In the genomic region with DNA sequence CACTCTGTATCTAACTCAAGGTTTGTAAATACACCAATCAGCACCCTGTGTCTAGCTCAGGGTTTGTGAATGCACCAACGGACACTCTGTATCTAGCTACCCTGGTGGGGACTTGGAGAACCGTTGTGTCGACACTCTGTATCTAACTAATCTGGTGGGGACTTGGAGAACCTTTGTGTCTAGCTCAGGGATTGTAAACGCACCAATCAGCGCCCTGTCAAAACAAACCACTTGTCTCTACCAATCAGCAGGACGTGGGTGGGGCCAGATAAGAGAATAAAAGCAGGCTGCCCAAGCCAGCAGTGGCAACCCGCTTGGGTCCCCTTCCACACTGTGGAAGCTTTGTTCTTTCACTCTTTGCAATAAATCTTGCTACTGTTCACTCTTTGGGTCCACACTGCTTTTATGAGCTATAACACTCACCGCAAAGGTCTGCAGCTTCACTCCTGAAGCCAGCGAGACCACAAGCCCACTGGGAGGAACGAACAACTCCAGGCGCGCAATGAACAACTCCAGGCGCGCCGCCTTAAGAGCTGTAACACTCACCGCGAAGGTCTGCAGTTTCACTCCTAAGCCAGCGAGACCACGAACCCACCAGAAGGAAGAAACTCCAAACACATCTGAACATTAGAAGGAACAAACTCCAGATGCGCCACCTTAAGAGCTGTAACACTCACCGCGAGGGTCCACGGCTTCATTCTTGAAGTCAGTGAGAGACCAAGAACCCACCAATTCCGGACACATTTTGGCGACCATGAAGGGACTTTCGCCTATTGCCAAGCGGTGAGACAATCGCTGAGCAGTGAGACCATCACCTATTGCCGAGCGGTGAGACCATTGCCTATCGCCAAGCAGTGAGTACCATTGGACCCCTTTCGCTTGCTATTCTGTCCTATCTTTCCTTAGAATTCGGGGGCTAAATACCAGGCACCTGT, we compare ENCODE assay signal across 12 cellular contexts. TPM values are rescaled to one million over a fixed set of nuclear protein-coding genes. Genes with fewer than 3 reads are reported as not detected.
DNase-seq lines count a peak whose midpoint lies in the region; TF ChIP-seq lines count a peak whose summit lies in the region.
"Not testable (repeated sequence)": the region's sequence is repeated elsewhere in the genome, so short reads cannot be mapped to it uniquely, and the experiment has no call there.
"Had no signal": no experiment of that assay in that cellular context is flagged by ENCODE, and none has a peak within 500 bp of the region (broad histone marks: within the 10 kb centered on the region; RNA-seq: fewer than 3 reads in every experiment).

No MANE protein-coding gene starts in this region.

- not testable (repeated sequence) for H2BK5ac ChIP-seq in H9 (ENCODE audit: insufficient read length, low read length)

- H3K23ac ChIP-seq in H9 (ENCODE audit: insufficient read length, low read depth, low read length), result not testable (repeated sequence)

- H3K27me3 ChIP-seq in BE2C; H9 (ENCODE audit: insufficient read depth, low read length): not testable (repeated sequence)
- peaks cover 16% of the 10 kb centered on the region for H3K27me3 ChIP-seq in iPS-18a (ENCODE audit: control insufficient read depth, insufficient read depth, low read length)

- H2BK20ac ChIP-seq in H9 (ENCODE audit: low read depth, low read length, poor library complexity, severe bottlenecking), result not testable (repeated sequence)

- H2BK12ac ChIP-seq in H9 (ENCODE audit: insufficient read length, low read depth, low read length), result not testable (repeated sequence)

- H2AK5ac ChIP-seq in H9 (ENCODE audit: insufficient read length, low read length), result not testable (repeated sequence)

- H3K27me3 Mint-ChIP-seq in H9 (ENCODE audit: low read depth) (peaks cover 43% of the 10 kb centered on the region), nephron (ENCODE audit: low read depth) (peaks cover 10% of the 10 kb centered on the region)
- H3K27me3 Mint-ChIP-seq in activated naive CD4-positive, alpha-beta T cell treated with anti-CD3 and anti-CD28 coated beads, Interleukin-2, amount 10 ng/mL, durations not matched to agents 7 days and 5 days, result peaks cover 14% of the 10 kb centered on the region
- H3K27me3 Mint-ChIP-seq in endothelial cell (ENCODE audit: unreplicated experiment), result not testable (repeated sequence)

- not testable (repeated sequence) for H3K18ac ChIP-seq in H9 (ENCODE audit: insufficient read length, low read depth, low read length)

- not testable (repeated sequence) for H4K91ac ChIP-seq in H9 (ENCODE audit: insufficient read length, low read depth, low read length)

- H3T11ph ChIP-seq in H9 (ENCODE audit: low read length), result not testable (repeated sequence)

- TF ChIP-seq CTCF in BE2C (IDR thresholded peaks at IDR 0.05; ENCODE audit: low read depth, low read length); H9 (conservative IDR thresholded peaks at IDR 0.05); endothelial cell (IDR thresholded peaks at IDR 0.05; ENCODE audit: unreplicated experiment); nephron (IDR thresholded peaks at IDR 0.05; ENCODE audit: unreplicated experiment in 3 of 3): not testable (repeated sequence)

- not testable (repeated sequence) for H2AFZ ChIP-seq in H9 (ENCODE audit: low read length)

- not testable (repeated sequence) for H3K4ac ChIP-seq in H9 (ENCODE audit: low read depth, low read length)

- H3K4me3 Mint-ChIP-seq in H9 (peak overlapping the region; percentile 88 to 93), endothelial cell (ENCODE audit: unreplicated experiment) (peak overlapping the region; percentile 87), nephron (peak overlapping the region; percentile 92 to 96 (median 96))
- H3K4me3 Mint-ChIP-seq in activated naive CD4-positive, alpha-beta T cell treated with anti-CD3 and anti-CD28 coated beads, Interleukin-2, amount 10 ng/mL, durations not matched to agents 7 days and 5 days, result not testable (repeated sequence)

- H3K9me3 ChIP-seq in BE2C; H9 (ENCODE audit: control insufficient read depth, low read depth, low read length); iPS-18a (ENCODE audit: control insufficient read depth, low read depth, low read length): not testable (repeated sequence)

- H3K4me1 Mint-ChIP-seq in H9 (peaks cover 50 to 59% of the 10 kb centered on the region in 2 experiments), endothelial cell (ENCODE audit: unreplicated experiment) (peaks cover 17% of the 10 kb centered on the region), nephron (peaks cover 35% of the 10 kb centered on the region)
- H3K4me1 Mint-ChIP-seq in activated naive CD4-positive, alpha-beta T cell treated with anti-CD3 and anti-CD28 coated beads, Interleukin-2, amount 10 ng/mL, durations not matched to agents 7 days and 5 days, result peaks cover 15% of the 10 kb centered on the region

- H3K9ac ChIP-seq in H9 (ENCODE audit: extremely low read depth, insufficient read length, low read length) (peak overlapping the region; percentile 64), iPS-18a (ENCODE audit: low read length) (peak overlapping the region; percentile 73)

- not testable (repeated sequence) for H3K79me2 ChIP-seq in H9 (ENCODE audit: insufficient read depth, low read length)

- not testable (repeated sequence) for H3K23me2 ChIP-seq in H9 (ENCODE audit: insufficient read length, low read depth, low read length, poor library complexity, severe bottlenecking)

- H2BK120ac ChIP-seq in H9 (ENCODE audit: low read depth, low read length, poor library complexity, severe bottlenecking), result not testable (repeated sequence)

- not testable (repeated sequence) for H3K79me1 ChIP-seq in H9 (ENCODE audit: insufficient read depth, low read depth, low read length, poor library complexity, severe bottlenecking)

- CTCF ChIA-PET in activated naive CD4-positive, alpha-beta T cell treated with anti-CD3 and anti-CD28 coated beads, Interleukin-2, amount 10 ng/mL, durations not matched to agents 7 days and 5 days (lab: Charles Lee), result not testable (repeated sequence)

- not testable (repeated sequence) for H3K27ac ChIP-seq in H9 (ENCODE audit: insufficient read length, low read depth, low read length); iPS-18a (ENCODE audit: low read length)

- H4K5ac ChIP-seq in H9 (ENCODE audit: insufficient read length, low read depth, low read length), result not testable (repeated sequence)

- H4K8ac ChIP-seq in H9 (replicated peaks; ENCODE audit: insufficient read length, low read depth, low read length), result not testable (repeated sequence)

- intact Hi-C loops in posterior vena cava (cut with DNase I), result not testable (repeated sequence)

- not testable (repeated sequence) for H3K9me3 Mint-ChIP-seq in H9; activated naive CD4-positive, alpha-beta T cell treated with anti-CD3 and anti-CD28 coated beads, Interleukin-2, amount 10 ng/mL, durations not matched to agents 7 days and 5 days; endothelial cell (ENCODE audit: unreplicated experiment); nephron

- H3K4me2 ChIP-seq in H9 (ENCODE audit: insufficient read depth, insufficient read length, low read length), result peak overlapping the region; percentile 92

- DNase-seq in BE2C; endothelial cell (ENCODE audit: low spot score): not testable (repeated sequence)
- DNase-seq in H9, result peak; percentile 94
- DNase-seq in NCI-H748 (lab: John Stamatoyannopoulos, UW; ENCODE audit: unreplicated experiment), result peak; percentile 70
- DNase-seq in activated naive CD4-positive, alpha-beta T cell treated with anti-CD3 and anti-CD28 coated beads, Interleukin-2, amount 10 ng/mL, durations not matched to agents 7 days and 5 days, result peak; percentile 9
- peak; percentile 34 for DNase-seq in posterior vena cava (ENCODE audit: low spot score)

- no CpG with 5 or more reads among the region's 33 CpGs for WGBS in H9 (ENCODE audit: extremely low coverage, insufficient read length, low lambda C conversion rate)

- not testable (repeated sequence) for H3K4me1 ChIP-seq in BE2C; H9 (ENCODE audit: insufficient read depth, low read length)
- H3K4me1 ChIP-seq in iPS-18a (ENCODE audit: control insufficient read depth, low read depth, low read length), result peaks cover 19% of the 10 kb centered on the region

- H3K27ac Mint-ChIP-seq in H9 (peak overlapping the region; percentile 61 to 97 (median 94); a peak in 5 of 7 replicates), nephron (peak overlapping the region; percentile 83 to 94 (median 85))
- H3K27ac Mint-ChIP-seq in activated naive CD4-positive, alpha-beta T cell treated with anti-CD3 and anti-CD28 coated beads, Interleukin-2, amount 10 ng/mL, durations not matched to agents 7 days and 5 days; endothelial cell (ENCODE audit: unreplicated experiment): not testable (repeated sequence)

- H3K4me3 ChIP-seq in BE2C (ENCODE audit: low read depth, low read length), result peak overlapping the region; percentile 61
- peak overlapping the region; percentile 75 for H3K4me3 ChIP-seq in iPS-18a (ENCODE audit: low read length)

- not testable (repeated sequence) for H3K56ac ChIP-seq in H9 (ENCODE audit: insufficient read length, low read depth, low read length)

- H2BK15ac ChIP-seq in H9 (ENCODE audit: low read depth, low read length), result not testable (repeated sequence)

- peaks cover 4 to 24% (median 13%) of the 10 kb centered on the region in 3 experiments; a peak in 6 of 7 replicates for H3K36me3 Mint-ChIP-seq in H9 (ENCODE audit: insufficient read depth in 1 of 3, low read depth in 3 of 3)
- H3K36me3 Mint-ChIP-seq in activated naive CD4-positive, alpha-beta T cell treated with anti-CD3 and anti-CD28 coated beads, Interleukin-2, amount 10 ng/mL, durations not matched to agents 7 days and 5 days; endothelial cell (ENCODE audit: low read depth, unreplicated experiment); nephron (ENCODE audit: low read depth): not testable (repeated sequence)

- H3K14ac ChIP-seq in H9 (ENCODE audit: insufficient read depth, low read length), result not testable (repeated sequence)

- not testable (repeated sequence) for H3K36me3 ChIP-seq in BE2C; iPS-18a (ENCODE audit: control insufficient read depth, low read depth, low read length)

- H4K20me1 ChIP-seq in H9 (ENCODE audit: control insufficient read depth, insufficient read depth, insufficient read length), result not testable (repeated sequence)

RNA-seq across cellular contexts. Expression of a gene that starts 9.8 kb away (rescaled TPM):
- 1.2 TPM for polyA plus RNA-seq in BE2C (2012; ENCODE audit: insufficient read depth, insufficient read length, low read depth)
- total RNA-seq in H9 (2021), result 6.5 and 6.8 TPM in 2 replicates
- 6.8 TPM for total RNA-seq in endothelial cell (ENCODE audit: unreplicated experiment)
- total RNA-seq in posterior vena cava, result 1 to 10 TPM; 4.6 to 5.7 TPM

RNA-seq across cellular contexts. Expression of a gene that starts 13.2 kb away (rescaled TPM):
- 1,032 TPM for polyA plus RNA-seq in BE2C (2012; ENCODE audit: insufficient read depth, insufficient read length, low read depth)
- total RNA-seq in H9 (2021) (152 and 154 TPM in 2 replicates), endothelial cell (ENCODE audit: unreplicated experiment) (191 TPM), posterior vena cava (100 to 1,000 TPM; 112 to 116 TPM)

RNA-seq across cellular contexts. Expression of a gene that starts 19.6 kb away (rescaled TPM):
- not detected for polyA plus RNA-seq in BE2C (2012; ENCODE audit: insufficient read depth, insufficient read length, low read depth)
- total RNA-seq in H9 (2021) (not detected in 2 replicates), endothelial cell (ENCODE audit: unreplicated experiment) (not detected), posterior vena cava (not detected)
- total RNA-seq: A172; CD8-positive, alpha-beta T cell; MCF 10A; NCI-H460 had no signal

RNA-seq across cellular contexts. Expression of a gene that starts 30.6 kb away (rescaled TPM):
- polyA plus RNA-seq in BE2C (2012; ENCODE audit: insufficient read depth, insufficient read length, low read depth), result not detected
- total RNA-seq in H9 (2021), result not detected in 2 replicates
- total RNA-seq in endothelial cell (ENCODE audit: unreplicated experiment), result not detected
- not detected for total RNA-seq in posterior vena cava
- total RNA-seq: CD8-positive, alpha-beta T cell; MCF 10A; NCI-H460 had no signal

RNA-seq across cellular contexts. Expression of a gene that starts 36.3 kb away (rescaled TPM):
- 1,067 TPM for polyA plus RNA-seq in BE2C (2012; ENCODE audit: insufficient read depth, insufficient read length, low read depth)
- 1,469 and 1,513 TPM in 2 replicates for total RNA-seq in H9 (2021)
- 696 TPM for total RNA-seq in endothelial cell (ENCODE audit: unreplicated experiment)
- total RNA-seq in posterior vena cava, result 100 to 1,000 TPM; 338 to 370 TPM
